In genomic region chr2:60405266-60405665, GRCh38 we compare ENCODE assay signal across 25 cellular contexts.
"Had no signal": no experiment of that assay in that cellular context is flagged by ENCODE, and none has a peak within 500 bp of the region (broad histone marks: within the 10 kb centered on the region; RNA-seq: fewer than 3 reads in every experiment).

No MANE protein-coding gene starts in this region.

- H3K4me1 Mint-ChIP-seq: activated CD4-positive, alpha-beta memory T cell treated with anti-CD3 and anti-CD28 coated beads, Interleukin-2, amount 10 ng/mL, durations not matched to agents 7 days and 5 days; activated T-helper 17 cell treated with anti-CD3 and anti-CD28 coated beads, Interleukin-2, amount 50 U/mL, for 72 hours had no signal

- DNase-seq: activated CD4-positive, alpha-beta memory T cell treated with anti-CD3 and anti-CD28 coated beads, Interleukin-2, amount 10 ng/mL, durations not matched to agents 7 days and 5 days; activated CD4-positive, alpha-beta T cell treated with anti-CD3 and anti-CD28 coated beads, Interleukin-2, amount 10 ng/mL, durations not matched to agents 7 days and 5 days; activated CD4-positive, CD25-positive, alpha-beta regulatory T cell; activated gamma-delta T cell treated with Interleukin-2 at 50 U/mL for 16 hours; activated naive CD4-positive, alpha-beta T cell treated with anti-CD3 and anti-CD28 coated beads, Interleukin-2, amount 10 ng/mL, durations not matched to agents 7 days and 5 days; activated naive CD8-positive, alpha-beta T cell treated with anti-CD3 and anti-CD28 coated beads for 36 hours; activated T-cell treated with anti-CD3 and anti-CD28 coated beads for 4 hours; activated T-cell treated with anti-CD3 and anti-CD28 coated beads, Interleukin-2, amount 50 U/mL, for 48 hours; brain microvascular endothelial cell; NCI-H1092; NCI-H1417; NCI-H1930; NCI-H2107; NCI-H2171 treated with DMSO at 0.1 percent for 48 hours; NCI-H345; NCI-H510A; NCI-H526 treated with DMSO at 0.1 percent for 48 hours; NCI-H82; SIG-M5; T-cell; T-helper 2 cell; T1000 had no signal

- H3K4me2 ChIP-seq: KMS-11 had no signal

- H3K36me3 Mint-ChIP-seq: activated naive CD4-positive, alpha-beta T cell treated with anti-CD3 and anti-CD28 coated beads, Interleukin-2, amount 10 ng/mL, durations not matched to agents 7 days and 5 days; activated naive CD8-positive, alpha-beta T cell treated with anti-CD3 and anti-CD28 coated beads for 36 hours; T-cell had no signal

- H3K9ac ChIP-seq: KMS-11 had no signal

- H3K27me3 ChIP-seq: brain microvascular endothelial cell had no signal

- H3K27ac ChIP-seq: brain microvascular endothelial cell, KMS-11, SK-N-MC had no signal

- H3K36me3 ChIP-seq: brain microvascular endothelial cell had no signal

- ATAC-seq: activated T-helper 17 cell treated with anti-CD3 and anti-CD28 coated beads, Interleukin-2, amount 50 U/mL, for 72 hours; T-cell had no signal

- H3K4me3 Mint-ChIP-seq: activated CD4-positive, alpha-beta memory T cell treated with anti-CD3 and anti-CD28 coated beads, Interleukin-2, amount 10 ng/mL, durations not matched to agents 7 days and 5 days; activated CD4-positive, alpha-beta T cell treated with anti-CD3 and anti-CD28 coated beads, Interleukin-2, amount 10 ng/mL, durations not matched to agents 7 days and 5 days; activated naive CD4-positive, alpha-beta T cell treated with anti-CD3 and anti-CD28 coated beads, Interleukin-2, amount 10 ng/mL, durations not matched to agents 7 days and 5 days; activated naive CD8-positive, alpha-beta T cell treated with anti-CD3 and anti-CD28 coated beads for 36 hours; activated T-helper 17 cell treated with anti-CD3 and anti-CD28 coated beads, Interleukin-2, amount 50 U/mL, for 72 hours; T-cell had no signal

- H3K9me3 Mint-ChIP-seq: activated CD4-positive, alpha-beta memory T cell treated with anti-CD3 and anti-CD28 coated beads, Interleukin-2, amount 10 ng/mL, durations not matched to agents 7 days and 5 days; activated CD4-positive, alpha-beta T cell treated with anti-CD3 and anti-CD28 coated beads, Interleukin-2, amount 10 ng/mL, durations not matched to agents 7 days and 5 days; activated naive CD4-positive, alpha-beta T cell treated with anti-CD3 and anti-CD28 coated beads, Interleukin-2, amount 10 ng/mL, durations not matched to agents 7 days and 5 days; activated naive CD8-positive, alpha-beta T cell treated with anti-CD3 and anti-CD28 coated beads for 36 hours; activated T-helper 17 cell treated with anti-CD3 and anti-CD28 coated beads, Interleukin-2, amount 50 U/mL, for 72 hours; T-cell had no signal

- H3K4me3 ChIP-seq: SK-N-MC had no signal

- H3K27ac Mint-ChIP-seq: activated CD4-positive, alpha-beta memory T cell treated with anti-CD3 and anti-CD28 coated beads, Interleukin-2, amount 10 ng/mL, durations not matched to agents 7 days and 5 days; activated CD4-positive, alpha-beta T cell treated with anti-CD3 and anti-CD28 coated beads, Interleukin-2, amount 10 ng/mL, durations not matched to agents 7 days and 5 days; activated naive CD4-positive, alpha-beta T cell treated with anti-CD3 and anti-CD28 coated beads, Interleukin-2, amount 10 ng/mL, durations not matched to agents 7 days and 5 days; activated naive CD8-positive, alpha-beta T cell treated with anti-CD3 and anti-CD28 coated beads for 36 hours; activated T-helper 17 cell treated with anti-CD3 and anti-CD28 coated beads, Interleukin-2, amount 50 U/mL, for 72 hours; T-cell had no signal
